ENCODE assay signal across 8 cellular contexts in genomic region chr1:37477946-37478345, GRCh38. TPM values are rescaled to one million over a fixed set of nuclear protein-coding genes. Genes with fewer than 3 reads are reported as not detected.
A peak's percentile ranks its signal among the peaks of the same experiment; 100 is the strongest.
DNase-seq lines count a peak whose midpoint lies in the region; ATAC-seq, FAIRE-seq and TF ChIP-seq lines count a peak whose summit lies in the region.

No MANE protein-coding gene starts in this region.

- H3K36me3 ChIP-seq in SU-DHL-6 (ENCODE audit: low read length) (no peaks in the 10 kb centered on the region; the same call in 1 of the 2 replicates), endocrine pancreas (ENCODE audit: control insufficient read depth, insufficient read depth, low read length) (peaks cover 3% of the 10 kb centered on the region), pancreas (peaks cover 15 to 33% (median 22%) of the 10 kb centered on the region in 3 donors)

- peak in 3 of 6 donors; percentile 27 to 56 (median 55) for DNase-seq in pancreas
- no peak for DNase-seq in iPS-NIHi7 (ENCODE audit: extremely low spot score)
- DNase-seq in NCI-H2107 (lab: John Stamatoyannopoulos, UW) = no peak

- H3K4me1 ChIP-seq in endocrine pancreas (ENCODE audit: control insufficient read depth, insufficient read depth, low read length) (no peaks in the 10 kb centered on the region), pancreas (peaks cover 33 to 40% (median 38%) of the 10 kb centered on the region in 3 donors)

- no peak for FAIRE-seq in pancreas (lab: Jason Lieb, UNC)

- no peak for ATAC-seq in pancreas
- no peak for ATAC-seq in HG02970 (IDR thresholded peaks at IDR 0.05; ENCODE audit: low FRiP score, unreplicated experiment)
- no peak for ATAC-seq in HG03571 (IDR thresholded peaks at IDR 0.05; ENCODE audit: unreplicated experiment)

- H3K4me3 ChIP-seq in GM08714 (ENCODE audit: low read length) (peak overlapping the region; percentile 93; the same call in 1 of the 2 replicates), SU-DHL-6 (ENCODE audit: insufficient read depth, low read length, poor library complexity, severe bottlenecking) (peak overlapping the region; percentile 73), endocrine pancreas (ENCODE audit: control insufficient read depth, insufficient read depth, low read length) (no peak overlapping the region), pancreas (peak overlapping the region in 2 of 4 donors; percentile 76 to 83)

- peaks cover 23% of the 10 kb centered on the region for H3F3A ChIP-seq in SU-DHL-6 (ENCODE audit: insufficient read depth)

- H3K9me3 ChIP-seq in SU-DHL-6 (ENCODE audit: insufficient read depth, low read length) = no peaks in the 10 kb centered on the region
- no peaks in the 10 kb centered on the region for H3K9me3 ChIP-seq in endocrine pancreas (ENCODE audit: control insufficient read depth, low read length)
- H3K9me3 ChIP-seq in pancreas = no peaks in the 10 kb centered on the region

- H3K4me2 ChIP-seq in SU-DHL-6 (ENCODE audit: low read depth, low read length, poor library complexity, severe bottlenecking) = peak overlapping the region; percentile 97

- H3K9ac ChIP-seq in SU-DHL-6 (ENCODE audit: low read length) (peak overlapping the region; percentile 80), endocrine pancreas (ENCODE audit: control insufficient read depth, insufficient read depth, low read length) (peak overlapping the region; percentile 55)

- intact Hi-C loops in pancreas (cut with DNase I) = no loop called here

- H2AFZ ChIP-seq in SU-DHL-6 (ENCODE audit: low read depth, low read length, severe bottlenecking) = no peak overlapping the region

- peak overlapping the region; percentile 89 for H3K27ac ChIP-seq in SU-DHL-6 (ENCODE audit: low read depth, low read length)
- peak overlapping the region; percentile 93 to 97 (median 95) for H3K27ac ChIP-seq in pancreas

- no peaks in the 10 kb centered on the region for H3K27me3 ChIP-seq in SU-DHL-6 (ENCODE audit: low read length)
- no peaks in the 10 kb centered on the region for H3K27me3 ChIP-seq in endocrine pancreas (ENCODE audit: control insufficient read depth, insufficient read depth, low read length)
- no peaks in the 10 kb centered on the region for H3K27me3 ChIP-seq in pancreas

- H3K79me2 ChIP-seq in SU-DHL-6 (ENCODE audit: insufficient read depth, low read length) = peaks cover 45% of the 10 kb centered on the region

- no peak for TF ChIP-seq CTCF in SU-DHL-6 (IDR thresholded peaks at IDR 0.05; ENCODE audit: insufficient read depth, low read length, poor library complexity, severe bottlenecking)
- no peak for TF ChIP-seq CTCF in pancreas (IDR thresholded peaks at IDR 0.05)

- H4K20me1 ChIP-seq in SU-DHL-6 (ENCODE audit: low read depth, low read length) = no peaks in the 10 kb centered on the region

- no peaks in the 10 kb centered on the region for H3K9me2 ChIP-seq in SU-DHL-6 (replicated peaks; ENCODE audit: insufficient read depth, low read length)

- 70 to 76% methylated on average over 5 of the region's 5 CpGs for WGBS in pancreas, 2 donors

RNA-seq across cellular contexts. Expression of gene ZC3H12A, which starts 3.6 kb away (rescaled TPM):
- total RNA-seq in pancreas = 10 to 100 TPM in 2 of 6 donors, 1 to 10 TPM in 4; 4.1 to 10.5 (median 9.3) TPM
- polyA plus RNA-seq in pancreas = 10 to 100 TPM; 11.4 to 13.1 TPM

RNA-seq across cellular contexts. Expression of gene MEAF6, which starts 36.6 kb away (rescaled TPM):
- total RNA-seq in pancreas = 10 to 100 TPM; 26.1 to 39.7 (median 27.6) TPM
- polyA plus RNA-seq in pancreas = 10 to 100 TPM; 32.7 to 59.8 TPM
